8 cellular contexts compared by ENCODE assay signal in genomic region chr17:44556114-44556853, GRCh38. TPM values are rescaled to one million over a fixed set of nuclear protein-coding genes. Genes with fewer than 3 reads are reported as not detected.
A peak's percentile ranks its signal among the peaks of the same experiment; 100 is the strongest.
DNase-seq lines count a peak whose midpoint lies in the region; ATAC-seq and TF ChIP-seq lines count a peak whose summit lies in the region.

No MANE protein-coding gene starts in this region.

- H3K36me3 ChIP-seq in Peyer's patch: no peaks in the 10 kb centered on the region
- no peaks in the 10 kb centered on the region for H3K36me3 ChIP-seq in kidney epithelial cell (ENCODE audit: control insufficient read depth, insufficient read depth, low read length)

- TF ChIP-seq POLR2A in Peyer's patch (IDR thresholded peaks at IDR 0.05): no peak

- peak overlapping the region; percentile 99 for H3K27ac Mint-ChIP-seq in chondrocyte (ENCODE audit: unreplicated experiment)

- H3K4me3 ChIP-seq in Peyer's patch (peak overlapping the region; percentile 47 to 66 (median 62)), kidney epithelial cell (ENCODE audit: low read depth, low read length) (peak overlapping the region; percentile 59)

- H3K36me3 Mint-ChIP-seq in chondrocyte (ENCODE audit: low read depth): peaks cover 20% of the 10 kb centered on the region

- TF ChIP-seq CTCF in Peyer's patch (IDR thresholded peaks at IDR 0.05): peak in 1 of 6 experiments; percentile 0
- TF ChIP-seq CTCF in chondrocyte (IDR thresholded peaks at IDR 0.05): peak; percentile 10
- no peak for TF ChIP-seq CTCF in kidney epithelial cell (IDR thresholded peaks at IDR 0.05; ENCODE audit: insufficient read depth, low read length, poor library complexity, severe bottlenecking)

- H3K9me3 ChIP-seq in Peyer's patch: no peaks in the 10 kb centered on the region

- H3K27ac ChIP-seq in Peyer's patch: peak overlapping the region; percentile 36 to 73 (median 62)

- H3K27me3 Mint-ChIP-seq in chondrocyte (ENCODE audit: low read depth): no peaks in the 10 kb centered on the region

- ATAC-seq in GM18511 (IDR thresholded peaks at IDR 0.05; ENCODE audit: unreplicated experiment): no peak

- H3K27me3 ChIP-seq in Peyer's patch (no peaks in the 10 kb centered on the region), kidney epithelial cell (ENCODE audit: control insufficient read depth, insufficient read depth, low read length) (no peaks in the 10 kb centered on the region)

- H3K4me1 Mint-ChIP-seq in chondrocyte (ENCODE audit: low read depth): peaks cover 49% of the 10 kb centered on the region

- H3K9me3 Mint-ChIP-seq in chondrocyte (ENCODE audit: low read depth): no peaks in the 10 kb centered on the region

- peak overlapping the region; percentile 90 for H3K4me3 Mint-ChIP-seq in chondrocyte (ENCODE audit: unreplicated experiment)

- DNase-seq in D341Med (ENCODE audit: low spot score) (peak; percentile 69), HK-2 (ENCODE audit: unreplicated experiment) (peak; percentile 48), Peyer's patch (peak in 2 of 3 donors; percentile 52 to 71), chondrocyte (ENCODE audit: low spot score) (no peak), kidney epithelial cell (ENCODE audit: low read depth) (no peak), COLO668 (lab: John Stamatoyannopoulos, UW; ENCODE audit: unreplicated experiment) (no peak)
- DNase-seq in stimulated activated CD8-positive, alpha-beta memory T cell treated with anti-CD3 and anti-CD28 coated beads, Interleukin-4, amount 100 ng/mL, for 48 hours: peak; percentile 32

- peaks cover 0 to 25% (median 5%) of the 10 kb centered on the region in 4 donors for H3K4me1 ChIP-seq in Peyer's patch

RNA-seq across cellular contexts. Expression of gene FZD2, which starts 1.0 kb away (rescaled TPM):
- total RNA-seq in Peyer's patch (1 to 10 TPM in 1 of 4 donors, under 1 TPM in 1, not detected in 2; 0.54 to 2.1 TPM), chondrocyte (103 to 127 TPM (median 108 TPM) in 3 replicates), kidney epithelial cell (8.1 and 11.2 TPM in 2 replicates)

RNA-seq across cellular contexts. Expression of gene GPATCH8, which starts 53.1 kb away (rescaled TPM):
- total RNA-seq in Peyer's patch (10 to 100 TPM; 39.6 to 91.6 (median 48.3) TPM), chondrocyte (31.1 to 47.0 TPM (median 35.5 TPM) in 3 replicates), kidney epithelial cell (30.9 and 34.9 TPM in 2 replicates)

Comparison
In these comparisons a context has a peak if more than half of its experiments do, and no peak if none do; other contexts are left out.
1. DNase-seq: peak in D341Med (single experiment), HK-2 (single experiment), Peyer's patch (2 of 3) and stimulated activated CD8-positive, alpha-beta memory T cell treated with anti-CD3 and anti-CD28 coated beads, Interleukin-4, amount 100 ng/mL, for 48 hours (single experiment); none in chondrocyte (single experiment), kidney epithelial cell (single experiment) and COLO668 (single experiment).